ENCODE assay signal across 1 cellular context in genomic region chrX:153206425-153207046, GRCh38.
A peak's percentile ranks its signal among the peaks of the same experiment; 100 is the strongest.
TF ChIP-seq lines count a peak whose summit lies in the region.

No MANE protein-coding gene starts in this region.

TF ChIP-seq in K562, 482 proteins besides CTCF, POLR2A, EP300 and RAD21 (continued from another document):
- TF ChIP-seq, protein P1, sequence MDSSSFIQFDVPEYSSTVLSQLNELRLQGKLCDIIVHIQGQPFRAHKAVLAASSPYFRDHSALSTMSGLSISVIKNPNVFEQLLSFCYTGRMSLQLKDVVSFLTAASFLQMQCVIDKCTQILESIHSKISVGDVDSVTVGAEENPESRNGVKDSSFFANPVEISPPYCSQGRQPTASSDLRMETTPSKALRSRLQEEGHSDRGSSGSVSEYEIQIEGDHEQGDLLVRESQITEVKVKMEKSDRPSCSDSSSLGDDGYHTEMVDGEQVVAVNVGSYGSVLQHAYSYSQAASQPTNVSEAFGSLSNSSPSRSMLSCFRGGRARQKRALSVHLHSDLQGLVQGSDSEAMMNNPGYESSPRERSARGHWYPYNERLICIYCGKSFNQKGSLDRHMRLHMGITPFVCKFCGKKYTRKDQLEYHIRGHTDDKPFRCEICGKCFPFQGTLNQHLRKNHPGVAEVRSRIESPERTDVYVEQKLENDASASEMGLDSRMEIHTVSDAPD (CRISPR knock-in tag; IDR thresholded peaks at IDR 0.05) = no peak
- TF ChIP-seq HEY1 (CRISPR knock-in tag; IDR thresholded peaks at IDR 0.05; ENCODE audit: borderline replicate concordance) (no peak), MEIS2 (IDR thresholded peaks at IDR 0.05; ENCODE audit: partially characterized antibody) (no peak), FOXP1 (CRISPR knock-in tag; IDR thresholded peaks at IDR 0.05) (no peak), ARNT (IDR thresholded peaks at IDR 0.05) (no peak), NR1H2 (CRISPR knock-in tag; IDR thresholded peaks at IDR 0.05) (no peak), TEAD4 (IDR thresholded peaks at IDR 0.05; ENCODE audit: low read length) (peak; percentile 51), TEAD4 (CRISPR knock-in tag; IDR thresholded peaks at IDR 0.05; ENCODE audit: borderline replicate concordance) (no peak), CSDE1 (IDR thresholded peaks at IDR 0.05) (no peak)
- TF ChIP-seq, protein P2, sequence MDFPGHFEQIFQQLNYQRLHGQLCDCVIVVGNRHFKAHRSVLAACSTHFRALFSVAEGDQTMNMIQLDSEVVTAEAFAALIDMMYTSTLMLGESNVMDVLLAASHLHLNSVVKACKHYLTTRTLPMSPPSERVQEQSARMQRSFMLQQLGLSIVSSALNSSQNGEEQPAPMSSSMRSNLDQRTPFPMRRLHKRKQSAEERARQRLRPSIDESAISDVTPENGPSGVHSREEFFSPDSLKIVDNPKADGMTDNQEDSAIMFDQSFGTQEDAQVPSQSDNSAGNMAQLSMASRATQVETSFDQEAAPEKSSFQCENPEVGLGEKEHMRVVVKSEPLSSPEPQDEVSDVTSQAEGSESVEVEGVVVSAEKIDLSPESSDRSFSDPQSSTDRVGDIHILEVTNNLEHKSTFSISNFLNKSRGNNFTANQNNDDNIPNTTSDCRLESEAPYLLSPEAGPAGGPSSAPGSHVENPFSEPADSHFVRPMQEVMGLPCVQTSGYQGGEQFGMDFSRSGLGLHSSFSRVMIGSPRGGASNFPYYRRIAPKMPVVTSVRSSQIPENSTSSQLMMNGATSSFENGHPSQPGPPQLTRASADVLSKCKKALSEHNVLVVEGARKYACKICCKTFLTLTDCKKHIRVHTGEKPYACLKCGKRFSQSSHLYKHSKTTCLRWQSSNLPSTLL (IDR thresholded peaks at IDR 0.05) = no peak
- TF ChIP-seq, protein P3, sequence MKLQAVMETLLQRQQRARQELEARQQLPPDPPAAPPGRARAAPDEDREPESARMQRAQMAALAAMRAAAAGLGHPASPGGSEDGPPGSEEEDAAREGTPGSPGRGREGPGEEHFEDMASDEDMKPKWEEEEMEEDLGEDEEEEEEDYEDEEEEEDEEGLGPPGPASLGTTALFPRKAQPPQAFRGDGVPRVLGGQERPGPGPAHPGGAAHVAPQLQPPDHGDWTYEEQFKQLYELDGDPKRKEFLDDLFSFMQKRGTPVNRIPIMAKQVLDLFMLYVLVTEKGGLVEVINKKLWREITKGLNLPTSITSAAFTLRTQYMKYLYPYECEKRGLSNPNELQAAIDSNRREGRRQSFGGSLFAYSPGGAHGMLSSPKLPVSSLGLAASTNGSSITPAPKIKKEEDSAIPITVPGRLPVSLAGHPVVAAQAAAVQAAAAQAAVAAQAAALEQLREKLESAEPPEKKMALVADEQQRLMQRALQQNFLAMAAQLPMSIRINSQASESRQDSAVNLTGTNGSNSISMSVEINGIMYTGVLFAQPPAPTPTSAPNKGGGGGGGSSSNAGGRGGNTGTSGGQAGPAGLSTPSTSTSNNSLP (IDR thresholded peaks at IDR 0.05; ENCODE audit: borderline replicate concordance, low read depth, low read length) = no peak
